Comparison of ENCODE assay signal across 2 cellular contexts in the genomic region with DNA sequence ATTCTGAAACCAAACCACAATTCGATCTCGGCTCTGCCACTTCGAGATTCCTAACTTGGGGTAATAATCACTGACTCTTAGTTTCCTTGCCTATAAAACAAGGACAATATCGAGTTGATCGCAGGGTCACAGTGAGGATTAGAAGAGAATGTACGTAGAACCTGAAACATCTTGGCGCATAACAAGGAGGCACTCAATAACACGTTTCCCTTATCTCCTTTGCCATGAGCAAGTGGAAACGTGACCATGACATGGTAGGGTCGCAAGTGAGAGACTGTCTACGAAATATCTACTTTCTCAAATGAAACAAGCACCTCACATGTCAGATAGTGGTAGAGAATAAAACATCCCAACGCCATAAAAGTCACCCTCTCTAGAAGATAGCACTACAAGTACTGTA.
A peak's percentile ranks its signal among the peaks of the same experiment; 100 is the strongest.
TF ChIP-seq lines count a peak whose summit lies in the region.

No MANE protein-coding gene starts in this region.

TF ChIP-seq in A549, 52 proteins besides CTCF, POLR2A, EP300 and RAD21 (continued from another document):
- TF ChIP-seq FOSB (CRISPR knock-in tag; IDR thresholded peaks at IDR 0.05) (no peak), TFCP2L1 (CRISPR knock-in tag; IDR thresholded peaks at IDR 0.05) (no peak), RARB (CRISPR knock-in tag; IDR thresholded peaks at IDR 0.05) (no peak), POLR2AphosphoS2 (conservative IDR thresholded peaks at IDR 0.05; ENCODE audit: low read length) (no peak)
TF ChIP-seq in A549: peak in this region for 0.

TF ChIP-seq in HEK293, 187 proteins besides CTCF, POLR2A, EP300 and RAD21 (continued from another document):
- TF ChIP-seq, protein P1, sequence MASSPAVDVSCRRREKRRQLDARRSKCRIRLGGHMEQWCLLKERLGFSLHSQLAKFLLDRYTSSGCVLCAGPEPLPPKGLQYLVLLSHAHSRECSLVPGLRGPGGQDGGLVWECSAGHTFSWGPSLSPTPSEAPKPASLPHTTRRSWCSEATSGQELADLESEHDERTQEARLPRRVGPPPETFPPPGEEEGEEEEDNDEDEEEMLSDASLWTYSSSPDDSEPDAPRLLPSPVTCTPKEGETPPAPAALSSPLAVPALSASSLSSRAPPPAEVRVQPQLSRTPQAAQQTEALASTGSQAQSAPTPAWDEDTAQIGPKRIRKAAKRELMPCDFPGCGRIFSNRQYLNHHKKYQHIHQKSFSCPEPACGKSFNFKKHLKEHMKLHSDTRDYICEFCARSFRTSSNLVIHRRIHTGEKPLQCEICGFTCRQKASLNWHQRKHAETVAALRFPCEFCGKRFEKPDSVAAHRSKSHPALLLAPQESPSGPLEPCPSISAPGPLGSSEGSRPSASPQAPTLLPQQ (tag by site-specific recombination; IDR thresholded peaks at IDR 0.05), result 0 out of 2 replicates have a peak, but pooled peaks have one; percentile 25
- TF ChIP-seq ZNF24 (tag by site-specific recombination; IDR thresholded peaks at IDR 0.05), result no peak
- TF ChIP-seq, protein P2, sequence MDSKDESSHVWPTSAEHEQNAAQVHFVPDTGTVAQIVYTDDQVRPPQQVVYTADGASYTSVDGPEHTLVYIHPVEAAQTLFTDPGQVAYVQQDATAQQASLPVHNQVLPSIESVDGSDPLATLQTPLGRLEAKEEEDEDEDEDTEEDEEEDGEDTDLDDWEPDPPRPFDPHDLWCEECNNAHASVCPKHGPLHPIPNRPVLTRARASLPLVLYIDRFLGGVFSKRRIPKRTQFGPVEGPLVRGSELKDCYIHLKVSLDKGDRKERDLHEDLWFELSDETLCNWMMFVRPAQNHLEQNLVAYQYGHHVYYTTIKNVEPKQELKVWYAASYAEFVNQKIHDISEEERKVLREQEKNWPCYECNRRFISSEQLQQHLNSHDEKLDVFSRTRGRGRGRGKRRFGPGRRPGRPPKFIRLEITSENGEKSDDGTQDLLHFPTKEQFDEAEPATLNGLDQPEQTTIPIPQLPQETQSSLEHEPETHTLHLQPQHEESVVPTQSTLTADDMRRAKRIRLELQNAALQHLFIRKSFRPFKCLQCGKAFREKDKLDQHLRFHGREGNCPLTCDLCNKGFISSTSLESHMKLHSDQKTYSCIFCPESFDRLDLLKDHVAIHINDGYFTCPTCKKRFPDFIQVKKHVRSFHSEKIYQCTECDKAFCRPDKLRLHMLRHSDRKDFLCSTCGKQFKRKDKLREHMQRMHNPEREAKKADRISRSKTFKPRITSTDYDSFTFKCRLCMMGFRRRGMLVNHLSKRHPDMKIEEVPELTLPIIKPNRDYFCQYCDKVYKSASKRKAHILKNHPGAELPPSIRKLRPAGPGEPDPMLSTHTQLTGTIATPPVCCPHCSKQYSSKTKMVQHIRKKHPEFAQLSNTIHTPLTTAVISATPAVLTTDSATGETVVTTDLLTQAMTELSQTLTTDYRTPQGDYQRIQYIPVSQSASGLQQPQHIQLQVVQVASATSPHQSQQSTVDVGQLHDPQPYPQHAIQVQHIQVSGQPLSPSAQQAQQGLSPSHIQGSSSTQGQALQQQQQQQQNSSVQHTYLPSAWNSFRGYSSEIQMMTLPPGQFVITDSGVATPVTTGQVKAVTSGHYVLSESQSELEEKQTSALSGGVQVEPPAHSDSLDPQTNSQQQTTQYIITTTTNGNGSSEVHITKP (tag by site-specific recombination; IDR thresholded peaks at IDR 0.05), result peak; percentile 67
- TF ChIP-seq, protein P3, sequence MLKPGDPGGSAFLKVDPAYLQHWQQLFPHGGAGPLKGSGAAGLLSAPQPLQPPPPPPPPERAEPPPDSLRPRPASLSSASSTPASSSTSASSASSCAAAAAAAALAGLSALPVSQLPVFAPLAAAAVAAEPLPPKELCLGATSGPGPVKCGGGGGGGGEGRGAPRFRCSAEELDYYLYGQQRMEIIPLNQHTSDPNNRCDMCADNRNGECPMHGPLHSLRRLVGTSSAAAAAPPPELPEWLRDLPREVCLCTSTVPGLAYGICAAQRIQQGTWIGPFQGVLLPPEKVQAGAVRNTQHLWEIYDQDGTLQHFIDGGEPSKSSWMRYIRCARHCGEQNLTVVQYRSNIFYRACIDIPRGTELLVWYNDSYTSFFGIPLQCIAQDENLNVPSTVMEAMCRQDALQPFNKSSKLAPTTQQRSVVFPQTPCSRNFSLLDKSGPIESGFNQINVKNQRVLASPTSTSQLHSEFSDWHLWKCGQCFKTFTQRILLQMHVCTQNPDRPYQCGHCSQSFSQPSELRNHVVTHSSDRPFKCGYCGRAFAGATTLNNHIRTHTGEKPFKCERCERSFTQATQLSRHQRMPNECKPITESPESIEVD (tag by site-specific recombination; IDR thresholded peaks at IDR 0.05), result peak; percentile 52; the same call in 1 of the 2 replicates
TF ChIP-seq in HEK293: peak in this region for 14.
